In the genomic region with DNA sequence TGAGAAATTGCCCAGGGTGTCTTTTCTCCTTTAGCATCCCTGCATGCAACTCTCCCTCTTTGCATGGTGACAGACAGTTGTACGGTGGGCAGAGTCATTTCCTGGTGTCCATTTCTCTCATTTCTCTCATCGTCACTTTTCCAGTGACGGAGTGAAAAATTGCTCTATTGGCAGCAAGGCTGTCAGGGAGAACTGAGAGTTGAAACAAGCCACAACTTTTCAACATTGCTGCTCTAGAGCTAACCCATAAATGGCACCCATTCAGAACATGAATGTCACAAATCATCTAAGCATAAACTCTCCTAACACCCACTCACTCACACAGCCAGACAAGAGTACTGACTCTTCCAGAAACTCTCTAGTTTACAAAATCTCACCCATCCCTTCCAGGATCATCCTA, we compare ENCODE assay signal across 20 cellular contexts.
"Had no signal": no experiment of that assay in that cellular context is flagged by ENCODE, and none has a peak within 500 bp of the region (broad histone marks: within the 10 kb centered on the region; RNA-seq: fewer than 3 reads in every experiment).

No MANE protein-coding gene starts in this region.

- H3K9me3 ChIP-seq: colonic mucosa, suprapubic skin had no signal

- ATAC-seq: activated CD8-positive, alpha-beta memory T cell treated with anti-CD3 and anti-CD28 coated beads, Interleukin-2, amount 10 ng/mL, durations not matched to agents 7 days and 5 days; heart right ventricle; stimulated activated naive CD8-positive, alpha-beta T cell treated with anti-CD3 and anti-CD28 coated beads, Interleukin-15, amount 100 ng/mL, for 72 hours had no signal

- H3K36me3 ChIP-seq: brain microvascular endothelial cell, colonic mucosa, heart right ventricle, left ventricle myocardium inferior, suprapubic skin, transverse colon, WERI-Rb-1 had no signal

- H3K27ac ChIP-seq: brain microvascular endothelial cell, colonic mucosa, heart right ventricle, left ventricle myocardium inferior, suprapubic skin, transverse colon, WERI-Rb-1 had no signal

- H3K4me1 Mint-ChIP-seq: central memory CD8-positive, alpha-beta T cell; immature natural killer cell; nephron progenitor cell had no signal

- H3K4me1 ChIP-seq: colonic mucosa, heart right ventricle, left ventricle myocardium inferior, suprapubic skin, transverse colon had no signal

- H3K4me3 ChIP-seq: colonic mucosa, heart right ventricle, left ventricle myocardium inferior, suprapubic skin, transverse colon had no signal

- DNase-seq: activated CD4-positive, alpha-beta memory T cell treated with anti-CD3 and anti-CD28 coated beads, Interleukin-2, amount 10 ng/mL, durations not matched to agents 7 days and 5 days; activated CD4-positive, alpha-beta T cell treated with anti-CD3 and anti-CD28 coated beads for 1 hour; activated CD8-positive, alpha-beta memory T cell treated with anti-CD3 and anti-CD28 coated beads, Interleukin-2, amount 10 ng/mL, durations not matched to agents 7 days and 5 days; activated naive CD4-positive, alpha-beta T cell treated with anti-CD3 and anti-CD28 coated beads for 36 hours; aorta; brain microvascular endothelial cell; colonic mucosa; heart right ventricle; immature natural killer cell; kidney glomerular epithelial cell; left ventricle myocardium inferior; midbrain; nephron progenitor cell; occipital lobe; posterior cingulate gyrus; stimulated activated naive CD8-positive, alpha-beta T cell treated with anti-CD3 and anti-CD28 coated beads, Interleukin-15, amount 100 ng/mL, for 72 hours; transverse colon; WERI-Rb-1 had no signal

- H3K4me3 Mint-ChIP-seq: activated CD4-positive, alpha-beta memory T cell treated with anti-CD3 and anti-CD28 coated beads, Interleukin-2, amount 10 ng/mL, durations not matched to agents 7 days and 5 days; activated CD8-positive, alpha-beta memory T cell treated with anti-CD3 and anti-CD28 coated beads, Interleukin-2, amount 10 ng/mL, durations not matched to agents 7 days and 5 days; activated naive CD4-positive, alpha-beta T cell treated with anti-CD3 and anti-CD28 coated beads for 36 hours; central memory CD8-positive, alpha-beta T cell; immature natural killer cell; nephron progenitor cell; stimulated activated naive CD8-positive, alpha-beta T cell treated with anti-CD3 and anti-CD28 coated beads, Interleukin-15, amount 100 ng/mL, for 72 hours had no signal

- H3K27ac Mint-ChIP-seq: activated CD4-positive, alpha-beta memory T cell treated with anti-CD3 and anti-CD28 coated beads, Interleukin-2, amount 10 ng/mL, durations not matched to agents 7 days and 5 days; activated CD8-positive, alpha-beta memory T cell treated with anti-CD3 and anti-CD28 coated beads, Interleukin-2, amount 10 ng/mL, durations not matched to agents 7 days and 5 days; activated naive CD4-positive, alpha-beta T cell treated with anti-CD3 and anti-CD28 coated beads for 36 hours; immature natural killer cell; nephron progenitor cell; stimulated activated naive CD8-positive, alpha-beta T cell treated with anti-CD3 and anti-CD28 coated beads, Interleukin-15, amount 100 ng/mL, for 72 hours had no signal

- H3K27me3 ChIP-seq: brain microvascular endothelial cell, colonic mucosa, suprapubic skin, transverse colon had no signal

- H3K27me3 Mint-ChIP-seq: activated CD4-positive, alpha-beta memory T cell treated with anti-CD3 and anti-CD28 coated beads, Interleukin-2, amount 10 ng/mL, durations not matched to agents 7 days and 5 days; stimulated activated naive CD8-positive, alpha-beta T cell treated with anti-CD3 and anti-CD28 coated beads, Interleukin-15, amount 100 ng/mL, for 72 hours had no signal
